Comparison of ENCODE assay signal across 26 cellular contexts in the genomic region with DNA sequence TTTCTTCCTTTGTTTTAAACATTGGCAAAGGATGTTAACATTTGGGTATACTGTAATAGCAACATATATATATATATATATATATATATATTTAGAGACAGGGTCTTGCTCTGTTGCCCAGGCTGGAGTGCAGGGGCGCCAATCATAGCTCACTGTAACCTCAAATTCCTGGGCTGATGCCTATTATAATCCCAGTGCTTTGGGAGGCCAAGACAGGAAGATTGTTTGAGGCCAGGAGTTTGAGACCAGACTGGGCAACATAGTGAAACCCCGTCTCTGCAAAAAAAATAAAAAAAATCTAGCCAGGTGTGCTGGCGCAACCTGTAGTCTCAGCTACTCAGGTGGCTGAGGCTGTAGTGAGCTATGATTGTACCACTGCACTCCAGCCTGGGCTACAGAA.
"Had no signal": no experiment of that assay in that cellular context is flagged by ENCODE, and none has a peak within 500 bp of the region (broad histone marks: within the 10 kb centered on the region; RNA-seq: fewer than 3 reads in every experiment).

No MANE protein-coding gene starts in this region.

- DNase-seq: stimulated activated CD4-positive, alpha-beta T cell treated with anti-CD3 and anti-CD28 coated beads, Interleukin-2, amount 100 ng/mL, for 48 hours; stimulated activated CD4-positive, alpha-beta T cell treated with anti-CD3 and anti-CD28 coated beads, Interleukin-4, amount 100 ng/mL, for 1 hour; stimulated activated CD4-positive, alpha-beta T cell treated with anti-CD3 and anti-CD28 coated beads, Interleukin-4, amount 100 ng/mL, for 24 hours; stimulated activated CD4-positive, alpha-beta T cell treated with anti-CD3 and anti-CD28 coated beads, Interleukin-4, amount 100 ng/mL, for 4 hours; stimulated activated CD8-positive, alpha-beta memory T cell treated with anti-CD3 and anti-CD28 coated beads, Interleukin-4, amount 100 ng/mL, for 48 hours; stimulated activated naive B cell treated with anti-CD40 and anti-IgM and Interleukin-4, amounts not matched to agents 10 μg/mL and 1 μg/mL and 100 μg/mL, for 72 hours; stimulated activated naive CD4-positive, alpha-beta T cell; stimulated activated naive CD4-positive, alpha-beta T cell treated with Interleukin-2 at 50 U/mL for 16 hours; stimulated activated naive CD8-positive, alpha-beta T cell treated with anti-CD3 and anti-CD28 coated beads, Interleukin-15, amount 100 ng/mL, for 72 hours; stimulated activated naive CD8-positive, alpha-beta T cell treated with anti-CD3 and anti-CD28 coated beads, Interleukin-15, Interleukin-2, amounts not matched to agents 100 U/mL and 50 U/mL, for 24 hours; stomach; substantia nigra; testis; thyroid gland; tibial artery; transverse colon; trophoblast cell; upper lobe of left lung; upper lobe of right lung; uterus had no signal

- H3K4me1 ChIP-seq: uterus had no signal

- H3K27ac ChIP-seq: suprapubic skin, testis, thoracic aorta, thyroid gland, tibial artery, transverse colon, upper lobe of right lung, uterus, vagina had no signal

- H3K9me3 ChIP-seq: stomach, suprapubic skin, testis, thoracic aorta, thyroid gland, tibial artery, tibial nerve, transverse colon, upper lobe of left lung, upper lobe of right lung, uterus, vagina had no signal

- ATAC-seq: stimulated activated effector memory CD8-positive, alpha-beta T cell treated with anti-CD3 and anti-CD28 coated beads, Interleukin-12 subunit alpha, Interleukin-12 subunit beta, amount 100 ng/mL, for 72 hours; stimulated activated memory B cell treated with anti-CD40 and anti-IgM and Interleukin-4, amounts not matched to agents 10 μg/mL and 1 μg/mL and 100 μg/mL, for 72 hours; stimulated activated naive B cell treated with anti-CD40 and anti-IgM and Interleukin-4, amounts not matched to agents 10 μg/mL and 1 μg/mL and 100 μg/mL, for 72 hours; stimulated activated naive CD8-positive, alpha-beta T cell treated with anti-CD3 and anti-CD28 coated beads, Interleukin-15, amount 100 ng/mL, for 72 hours; stimulated activated naive CD8-positive, alpha-beta T cell treated with anti-CD3 and anti-CD28 coated beads, Interleukin-15, Interleukin-2, amounts not matched to agents 100 U/mL and 50 U/mL, for 24 hours; upper lobe of right lung had no signal

- H3K4me3 ChIP-seq: stomach, suprapubic skin, testis, thoracic aorta, thyroid gland, tibial artery, tibial nerve, transverse colon, upper lobe of left lung, upper lobe of right lung, uterus, vagina had no signal

- H3K27me3 ChIP-seq: stomach, suprapubic skin, testis, thyroid gland, tibial artery, tibial nerve, transverse colon, upper lobe of left lung, upper lobe of right lung, uterus, vagina had no signal

- H3K36me3 ChIP-seq: uterus had no signal
